In genomic region chr1:29849038-29849750, GRCh38 we compare ENCODE assay signal across 8 cellular contexts.
DNase-seq lines count a peak whose midpoint lies in the region; ATAC-seq and TF ChIP-seq lines count a peak whose summit lies in the region.

No MANE protein-coding gene starts in this region.

- H3K9me3 ChIP-seq in PC-3 (ENCODE audit: low read length), result no peaks in the 10 kb centered on the region
- no peaks in the 10 kb centered on the region for H3K9me3 ChIP-seq in adrenal gland (replicated peaks in 1 of 3)
- no peaks in the 10 kb centered on the region for H3K9me3 ChIP-seq in stomach

- CTCF ChIA-PET in PC-3 (lab: Charles Lee), result interaction anchor here (0.5 to 1.1 kb wide), 6 partner anchors 56 to 520 kb away, joined by 3 to 4 read pairs (median 3); no protein-coding TSS in a partner anchor

- TF ChIP-seq POLR2A in adrenal gland (IDR thresholded peaks at IDR 0.05) (no peak), stomach (IDR thresholded peaks at IDR 0.05) (no peak)

- no peak overlapping the region for H3K4me2 ChIP-seq in PC-3 (ENCODE audit: low read length)

- H3K9me2 ChIP-seq in PC-3 (replicated peaks; ENCODE audit: low read length), result no peaks in the 10 kb centered on the region

- TF ChIP-seq EP300 in stomach (IDR thresholded peaks at IDR 0.05), result no peak

- H3K79me2 ChIP-seq in PC-3 (ENCODE audit: low read length), result no peaks in the 10 kb centered on the region

- H4K20me1 ChIP-seq in PC-3 (ENCODE audit: low read length), result no peaks in the 10 kb centered on the region

- H3K36me3 ChIP-seq in PC-3 (ENCODE audit: low read depth, low read length) (no peaks in the 10 kb centered on the region), adrenal gland (replicated peaks in 1 of 2) (no peaks in the 10 kb centered on the region), stomach (no peaks in the 10 kb centered on the region)

- DNase-seq in CD1c-positive myeloid dendritic cell (ENCODE audit: extremely low spot score) (peak; percentile 33), GM19240 (ENCODE audit: insufficient read length, low spot score) (peak; percentile 28), PC-3 (peak; percentile 83), adrenal gland (peak in 5 of 7 donors; percentile 16 to 58 (median 33)), left lobe of liver (ENCODE audit: low spot score) (no peak), stomach (peak; percentile 33)

- TF ChIP-seq CTCF in PC-3 (conservative IDR thresholded peaks at IDR 0.05; ENCODE audit: low read depth, low read length), result peak; percentile 79
- peak in 5 of 6 experiments; percentile 21 to 50 (median 40) for TF ChIP-seq CTCF in adrenal gland (IDR thresholded peaks at IDR 0.05)
- peak in 2 of 7 experiments; percentile 10 to 29 for TF ChIP-seq CTCF in stomach (IDR thresholded peaks at IDR 0.05)

- H2AFZ ChIP-seq in PC-3 (ENCODE audit: low read length), result no peak overlapping the region

- ATAC-seq in PC-3 (peak; percentile 81), left lobe of liver (peak; percentile 64), HG02610 (IDR thresholded peaks at IDR 0.05; ENCODE audit: unreplicated experiment) (no peak), HG03439 (IDR thresholded peaks at IDR 0.05; ENCODE audit: unreplicated experiment) (no peak)

- H3K27ac ChIP-seq in PC-3 (ENCODE audit: low read length) (no peak overlapping the region), adrenal gland (no peak overlapping the region), stomach (no peak overlapping the region)

- no peaks in the 10 kb centered on the region for H3F3A ChIP-seq in PC-3 (ENCODE audit: low read length, unreplicated experiment)

- POLR2A ChIA-PET in PC-3 (lab: Charles Lee; ENCODE audit: unreplicated experiment), result no interaction called here

- no peak overlapping the region for H3K4me3 ChIP-seq in PC-3 (ENCODE audit: low read length)
- H3K4me3 ChIP-seq in adrenal gland, result no peak overlapping the region
- H3K4me3 ChIP-seq in stomach, result no peak overlapping the region

- no peak overlapping the region for H3K9ac ChIP-seq in PC-3 (ENCODE audit: low read length)

- no TSS peak for BruUV-seq in PC-3 (replicated peaks; lab: Mats Ljungman, UMichigan)

- no peaks in the 10 kb centered on the region for H3K4me1 ChIP-seq in PC-3 (ENCODE audit: insufficient read depth, low read length)
- H3K4me1 ChIP-seq in adrenal gland (replicated peaks in 1 of 2), result no peaks in the 10 kb centered on the region
- H3K4me1 ChIP-seq in stomach, result no peaks in the 10 kb centered on the region

- H3K27me3 ChIP-seq in PC-3 (ENCODE audit: low read length) (peaks cover 3% of the 10 kb centered on the region; the same call in 1 of the 2 replicates), adrenal gland (peaks cover 7% of the 10 kb centered on the region), stomach (peaks cover 0 to 75% (median 16%) of the 10 kb centered on the region in 3 donors)

- intact Hi-C loops in PC-3 (cut with micrococcal nuclease) (loop anchor here (1.0 to 5.0 kb wide), 3 partner anchors 140 to 612 kb away; partner anchors contain the start of gene PTPRU), adrenal gland (cut with DNase I) (no loop called here), stomach (cut with DNase I; ENCODE audit: low total_unique reads) (no loop called here)

- 40 to 68% (median 66%) methylated on average over 6 to 10 of the region's 10 CpGs for WGBS in adrenal gland, 4 donors
- WGBS in stomach, 5 donors, result 56 to 74% (median 70%) methylated on average over 8 to 10 of the region's 10 CpGs

Comparison
In these comparisons a context has a peak if more than half of its experiments do, and no peak if none do; other contexts are left out.
1. ATAC-seq: peak in PC-3 (single experiment) and left lobe of liver (single experiment); none in HG02610 (single experiment) and HG03439 (single experiment).